7 cellular contexts compared by ENCODE assay signal in the genomic region with DNA sequence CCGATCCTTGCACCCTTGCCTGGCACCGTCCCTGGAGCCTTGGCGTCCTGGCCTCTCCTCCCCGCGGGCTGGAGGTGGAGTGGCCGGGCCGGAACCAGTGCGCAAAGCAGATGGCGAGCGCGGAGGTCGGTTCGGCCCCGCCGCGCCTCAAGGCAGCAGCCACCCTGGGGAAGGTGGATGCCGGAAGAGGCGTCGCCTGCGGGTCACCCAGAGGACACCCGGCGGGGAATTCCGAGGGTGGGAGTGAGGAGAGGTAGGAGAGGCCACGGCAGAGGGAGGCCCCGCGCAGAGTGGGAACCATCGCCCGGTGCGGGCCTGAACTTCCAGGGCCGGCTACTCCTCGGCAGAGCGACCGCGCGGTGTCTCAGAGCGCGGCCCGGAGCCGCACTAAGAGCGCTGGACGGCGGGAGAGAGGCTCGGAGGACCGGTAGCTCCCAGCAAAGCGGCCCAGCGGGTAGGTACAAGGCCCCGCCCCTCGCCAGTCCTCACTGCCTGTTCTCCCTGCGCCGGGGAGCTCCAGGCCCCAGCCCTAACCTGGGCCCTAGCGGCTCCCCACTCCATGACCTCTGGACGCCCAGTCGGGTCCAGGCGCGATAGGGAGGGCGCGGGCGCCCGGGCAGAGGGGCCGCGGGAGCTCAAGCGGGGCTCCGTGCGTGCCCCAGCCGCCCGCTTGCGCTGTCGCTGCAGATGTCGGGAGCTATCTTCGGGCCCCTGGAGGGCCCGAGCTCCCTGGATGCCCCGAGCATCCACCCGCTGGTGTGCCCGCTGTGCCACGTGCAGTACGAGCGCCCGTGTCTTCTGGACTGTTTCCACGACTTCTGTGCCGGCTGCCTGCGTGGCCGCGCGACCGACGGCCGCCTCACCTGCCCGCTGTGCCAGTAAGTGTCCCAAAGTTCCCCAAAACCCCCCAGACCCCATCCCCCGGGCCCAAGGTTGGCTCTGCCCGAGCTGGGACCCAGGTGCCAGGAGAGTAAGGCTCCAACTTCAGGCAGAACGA. TPM values are rescaled to one million over a fixed set of nuclear protein-coding genes. Genes with fewer than 3 reads are reported as not detected.
DNase-seq lines count a peak whose midpoint lies in the region; ATAC-seq and TF ChIP-seq lines count a peak whose summit lies in the region.

TSS of gene RNF207 (plus strand) at position 271 of the 997 bp plus-strand sequence. CDS start at position 688, 417 bp downstream.

- TF ChIP-seq POLR2A in GM18526 (IDR thresholded peaks at IDR 0.05; ENCODE audit: extremely low read depth, insufficient read length) = peak; percentile 65

- H3K4me1 Mint-ChIP-seq in MCF 10A (ENCODE audit: insufficient read depth, unreplicated experiment) = no peaks in the 10 kb centered on the region

- DNase-seq in T-helper 2 cell (peak; percentile 34 to 68 (median 53)), MCF 10A (ENCODE audit: unreplicated experiment) (peak; percentile 72), islet precursor cell (peak; percentile 86), NCI-H1092 treated with DMSO at 0.1 percent for 48 hours (lab: John Stamatoyannopoulos, UW) (no peak)
- DNase-seq in stimulated activated CD4-positive, alpha-beta T cell treated with anti-CD3 and anti-CD28 coated beads, Interleukin-1b, Interleukin-23, amount 100 ng/mL, for 4 hours (ENCODE audit: low read depth in 2 of 2) = peak; percentile 41 to 65

- H3K36me3 Mint-ChIP-seq in MCF 10A (ENCODE audit: insufficient read depth, unreplicated experiment) = no peaks in the 10 kb centered on the region

- no peaks in the 10 kb centered on the region for H3K27me3 Mint-ChIP-seq in MCF 10A (ENCODE audit: insufficient read depth, unreplicated experiment)

- H3K27ac Mint-ChIP-seq in MCF 10A (ENCODE audit: low read depth, unreplicated experiment) = no peak within 1 kb of the TSS

- POLR2A ChIA-PET in MCF 10A (lab: Yijun Ruan, JAX) = interaction anchor here (0.7 to 3.1 kb wide), 6 partner anchors 10 to 396 kb away, joined by 3 to 10 read pairs (median 4); partner anchors contain the start of gene ICMT

- no peak for TF ChIP-seq CTCF in MCF 10A (IDR thresholded peaks at IDR 0.05; ENCODE audit: unreplicated experiment)

- H3K4me3 Mint-ChIP-seq in MCF 10A (ENCODE audit: unreplicated experiment) = peak within 1 kb of the TSS; percentile 71

- ATAC-seq in HG03025 (IDR thresholded peaks at IDR 0.05; ENCODE audit: low FRiP score, unreplicated experiment) = peak; percentile 53

- no TSS peak for BruUV-seq in MCF 10A (replicated peaks; lab: Mats Ljungman, UMichigan)

- intact Hi-C loops in MCF 10A (cut with micrococcal nuclease) = loop anchor here (10.0 kb wide), 1 partner anchor 151 kb away; no protein-coding TSS in a partner anchor

- H3K9me3 Mint-ChIP-seq in MCF 10A (ENCODE audit: unreplicated experiment) = no peaks in the 10 kb centered on the region

- CTCF ChIA-PET in MCF 10A (lab: Yijun Ruan, JAX) = interaction anchor here (0.5 to 1.2 kb wide), 7 partner anchors 8 to 40 kb away, joined by 3 to 6 read pairs (median 4); no protein-coding TSS in a partner anchor

RNA-seq across cellular contexts. Expression of gene RNF207, which starts in this region (rescaled TPM):
- total RNA-seq in MCF 10A (2022) = 6.2 and 12.4 TPM in 2 replicates
